In genomic region chr6:52535711-52536423, GRCh38 we compare ENCODE assay signal across 17 cellular contexts. TPM values are rescaled to one million over a fixed set of nuclear protein-coding genes. Genes with fewer than 3 reads are reported as not detected.
DNase-seq lines count a peak whose midpoint lies in the region; ATAC-seq and TF ChIP-seq lines count a peak whose summit lies in the region.
"Had no signal": no experiment of that assay in that cellular context is flagged by ENCODE, and none has a peak within 500 bp of the region (broad histone marks: within the 10 kb centered on the region; RNA-seq: fewer than 3 reads in every experiment).

No MANE protein-coding gene starts in this region.

- no peaks in the 10 kb centered on the region for H3K9me3 ChIP-seq in OCI-LY7 (ENCODE audit: low read length)
- no peaks in the 10 kb centered on the region for H3K9me3 ChIP-seq in skeletal muscle satellite cell (replicated peaks; ENCODE audit: low read length)
- H3K9me3 ChIP-seq: SJSA1, spleen, uterus had no signal

- H4K20me1 ChIP-seq in OCI-LY7 (ENCODE audit: insufficient read depth, low read length): no peaks in the 10 kb centered on the region

- peaks cover 1% of the 10 kb centered on the region for H3K36me3 Mint-ChIP-seq in activated CD8-positive, alpha-beta memory T cell treated with anti-CD3 and anti-CD28 coated beads, Interleukin-2, amount 10 ng/mL, durations not matched to agents 7 days and 5 days

- H3K36me3 ChIP-seq in OCI-LY7 (ENCODE audit: insufficient read depth, low read length) (peaks cover 23% of the 10 kb centered on the region), skeletal muscle satellite cell (ENCODE audit: insufficient read depth, low read length) (peaks cover 66% of the 10 kb centered on the region)
- H3K36me3 ChIP-seq: uterus had no signal

- peaks cover 35% of the 10 kb centered on the region for H3K79me2 ChIP-seq in OCI-LY7 (ENCODE audit: insufficient read depth, low read depth, low read length)

- H3K4me1 ChIP-seq in OCI-LY7 (ENCODE audit: insufficient read depth, low read length, poor library complexity, severe bottlenecking) (peaks cover 80% of the 10 kb centered on the region), skeletal muscle satellite cell (ENCODE audit: control insufficient read depth, insufficient read depth, low read length) (peaks cover 89% of the 10 kb centered on the region)
- H3K4me1 ChIP-seq: uterus had no signal

- no peaks in the 10 kb centered on the region for H3K27me3 ChIP-seq in skeletal muscle satellite cell (ENCODE audit: control insufficient read depth, insufficient read depth, low read length)
- H3K27me3 ChIP-seq: SJSA1, spleen, uterus had no signal

- intact Hi-C loops in OCI-LY7 (cut with micrococcal nuclease; ENCODE audit: unreplicated experiment): loop anchor here (1.0 kb wide), 3 partner anchors 16 to 59 kb away; no protein-coding TSS in a partner anchor

- peak overlapping the region; percentile 83 for H3K9ac ChIP-seq in skeletal muscle satellite cell (ENCODE audit: low read depth, low read length)

- no peak overlapping the region for H2AFZ ChIP-seq in OCI-LY7 (ENCODE audit: low read length)

- peaks cover 49% of the 10 kb centered on the region for H3K4me1 Mint-ChIP-seq in activated CD8-positive, alpha-beta memory T cell treated with anti-CD3 and anti-CD28 coated beads, Interleukin-2, amount 10 ng/mL, durations not matched to agents 7 days and 5 days

- CTCF ChIA-PET in activated CD8-positive, alpha-beta memory T cell treated with anti-CD3 and anti-CD28 coated beads, Interleukin-2, amount 10 ng/mL, durations not matched to agents 7 days and 5 days (lab: Charles Lee): interaction anchor here (1.1 to 4.7 kb wide), 7 partner anchors 35 to 174 kb away, joined by 3 to 26 read pairs (median 5); partner anchors contain the start of genes PAQR8 and TRAM2
- CTCF ChIA-PET in OCI-LY7 (lab: Charles Lee; ENCODE audit: unreplicated experiment): interaction anchor here (0.6 to 2.5 kb wide), 12 partner anchors 8 to 61 kb away, joined by 3 to 13 read pairs (median 4); no protein-coding TSS in a partner anchor

- H3K27ac ChIP-seq in OCI-LY7 (ENCODE audit: low read depth, low read length, poor library complexity, severe bottlenecking): peak overlapping the region; percentile 95
- H3K27ac ChIP-seq: SJSA1, uterus had no signal

- no peaks in the 10 kb centered on the region for H3K9me3 Mint-ChIP-seq in activated CD8-positive, alpha-beta memory T cell treated with anti-CD3 and anti-CD28 coated beads, Interleukin-2, amount 10 ng/mL, durations not matched to agents 7 days and 5 days (ENCODE audit: low read depth)
- H3K9me3 Mint-ChIP-seq: activated B cell treated with CpG ODN at 0.5 μM for 24 hours had no signal

- ATAC-seq in activated CD8-positive, alpha-beta memory T cell treated with anti-CD3 and anti-CD28 coated beads, Interleukin-2, amount 10 ng/mL, durations not matched to agents 7 days and 5 days: no peak
- peak; percentile 18 for ATAC-seq in HG02642 (IDR thresholded peaks at IDR 0.05; ENCODE audit: poor library complexity, unreplicated experiment)

- H3K4me3 ChIP-seq in OCI-LY7 (ENCODE audit: low read depth, low read length, poor library complexity, severe bottlenecking) (peak overlapping the region; percentile 55), skeletal muscle satellite cell (ENCODE audit: low read length) (no peak overlapping the region)
- H3K4me3 ChIP-seq: SJSA1, spleen, uterus had no signal

- no TSS peak for BruUV-seq in OCI-LY7 (replicated peaks; lab: Mats Ljungman, UMichigan)

- no peak for TF ChIP-seq CTCF in OCI-LY7 (conservative IDR thresholded peaks at IDR 0.05; ENCODE audit: low read length)

- no peak for DNase-seq in activated CD8-positive, alpha-beta memory T cell treated with anti-CD3 and anti-CD28 coated beads, Interleukin-2, amount 10 ng/mL, durations not matched to agents 7 days and 5 days
- DNase-seq in activated CD8-positive, alpha-beta memory T cell treated with anti-CD3 and anti-CD28 coated beads, Interleukin-2, amount 50 U/mL, for 48 hours: no peak
- DNase-seq in OCI-LY7 (ENCODE audit: low spot score): peak; percentile 61
- no peak for DNase-seq in effector CD8-positive, alpha-beta T cell (lab: John Stamatoyannopoulos, UW)
- DNase-seq in stimulated activated naive CD4-positive, alpha-beta T cell treated with Interleukin-2 at 50 U/mL for 16 hours (lab: John Stamatoyannopoulos, UW): no peak
- no peak for DNase-seq in NCI-H446 treated with DMSO at 0.1 percent for 48 hours (lab: John Stamatoyannopoulos, UW)
- DNase-seq: ACHN, activated B cell treated with CpG ODN at 0.5 μM for 24 hours, DMS153, glutamatergic neuron, NCI-H1105 treated with DMSO at 0.1 percent for 48 hours, NCI-H774, spleen, uterus had no signal

- no peaks in the 10 kb centered on the region for H3K9me2 ChIP-seq in OCI-LY7 (ENCODE audit: insufficient read depth, low read length)

- POLR2A ChIA-PET in OCI-LY7 (lab: Charles Lee): interaction anchor here (0.7 to 9.5 kb wide), 26 partner anchors 9 to 250 kb away, joined by 3 to 72 read pairs (median 6); partner anchors contain the start of gene EFHC1

- H3K27ac Mint-ChIP-seq in activated CD8-positive, alpha-beta memory T cell treated with anti-CD3 and anti-CD28 coated beads, Interleukin-2, amount 10 ng/mL, durations not matched to agents 7 days and 5 days: peak overlapping the region; percentile 25
- H3K27ac Mint-ChIP-seq: activated B cell treated with CpG ODN at 0.5 μM for 24 hours had no signal

- no peak overlapping the region for H3K4me3 Mint-ChIP-seq in activated CD8-positive, alpha-beta memory T cell treated with anti-CD3 and anti-CD28 coated beads, Interleukin-2, amount 10 ng/mL, durations not matched to agents 7 days and 5 days
- H3K4me3 Mint-ChIP-seq: activated B cell treated with CpG ODN at 0.5 μM for 24 hours had no signal

- H3K27me3 Mint-ChIP-seq in activated CD8-positive, alpha-beta memory T cell treated with anti-CD3 and anti-CD28 coated beads, Interleukin-2, amount 10 ng/mL, durations not matched to agents 7 days and 5 days: peaks cover 8% of the 10 kb centered on the region
- H3K27me3 Mint-ChIP-seq: activated B cell treated with CpG ODN at 0.5 μM for 24 hours had no signal

- H3K4me2 ChIP-seq in OCI-LY7 (ENCODE audit: low read length) (peak overlapping the region; percentile 91), skeletal muscle satellite cell (ENCODE audit: low read length) (no peak overlapping the region)

RNA-seq across cellular contexts. Expression of gene TRAM2, which starts 41.0 kb away (rescaled TPM):
- 1 to 10 TPM; 1.7 to 2.8 TPM for total RNA-seq in activated CD8-positive, alpha-beta memory T cell treated with anti-CD3 and anti-CD28 coated beads, Interleukin-2, amount 10 ng/mL, durations not matched to agents 7 days and 5 days
- 16.3 and 19.3 TPM in 2 replicates for total RNA-seq in OCI-LY7 (2014; rRNA removed; shearing (Covaris generic))
- 34.9 and 38.2 TPM in 2 replicates for total RNA-seq in OCI-LY7 (2022)
- total RNA-seq in skeletal muscle satellite cell (2012; rRNA removed): 117 and 131 TPM in 2 replicates

Comparison
In these comparisons a context has a peak if more than half of its experiments do, and no peak if none do; other contexts are left out.
1. RNA of gene TRAM2, which starts 41.0 kb away (total RNA-seq): 16.3 to 38.2 TPM in OCI-LY7; 1.7 to 2.8 TPM in activated CD8-positive, alpha-beta memory T cell treated with anti-CD3 and anti-CD28 coated beads, Interleukin-2, amount 10 ng/mL, durations not matched to agents 7 days and 5 days; every median in the first group is over 4 times any median in the second.